17 cellular contexts compared by ENCODE assay signal in the genomic region with DNA sequence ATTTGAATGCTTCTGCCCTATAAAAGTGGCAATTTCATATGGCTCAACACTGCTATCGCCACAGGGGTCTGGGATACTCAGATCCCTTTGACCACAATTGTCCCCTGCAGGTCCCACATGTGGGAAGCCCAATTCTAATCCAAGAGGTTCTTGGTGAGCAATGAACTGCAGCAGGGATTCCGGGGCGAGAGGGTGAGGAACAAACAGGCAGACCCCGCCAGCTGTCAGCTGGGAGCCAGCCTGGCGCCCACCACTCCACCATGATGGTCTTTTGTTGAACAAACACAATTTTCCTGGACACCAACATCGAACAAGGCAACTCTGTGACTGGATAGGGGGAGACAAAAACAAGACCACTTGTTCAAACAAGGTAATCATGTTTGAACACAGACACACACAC.
"Had no signal": no experiment of that assay in that cellular context is flagged by ENCODE, and none has a peak within 500 bp of the region (broad histone marks: within the 10 kb centered on the region; RNA-seq: fewer than 3 reads in every experiment).

No MANE protein-coding gene starts in this region.

- H3K27me3 ChIP-seq: brain microvascular endothelial cell, heart left ventricle, stomach, thyroid gland, vagina had no signal

- H3K9me3 ChIP-seq: heart left ventricle, stomach, thyroid gland, vagina had no signal

- H3K4me3 ChIP-seq: heart left ventricle, stomach, thyroid gland, vagina had no signal

- DNase-seq: activated CD4-positive, alpha-beta T cell treated with anti-CD3 and anti-CD28 coated beads for 48 hours; activated naive CD4-positive, alpha-beta T cell treated with anti-CD3 and anti-CD28 coated beads for 36 hours; brain microvascular endothelial cell; cerebellar nuclear complex; endodermal cell; foreskin fibroblast; heart left ventricle; mammary epithelial cell; nephron progenitor cell; stimulated activated CD4-positive, alpha-beta T cell treated with anti-CD3 and anti-CD28 coated beads, Interleukin-15, amount 100 ng/mL, for 24 hours; stimulated activated CD4-positive, alpha-beta T cell treated with anti-CD3 and anti-CD28 coated beads, Interleukin-4, amount 100 ng/mL, for 4 hours; stomach; T-helper 17 cell; thyroid gland had no signal

- H3K27ac ChIP-seq: brain microvascular endothelial cell, thyroid gland had no signal

- H3K9me3 Mint-ChIP-seq: activated naive CD4-positive, alpha-beta T cell treated with anti-CD3 and anti-CD28 coated beads for 36 hours had no signal

- ATAC-seq: left lobe of liver, WTC11 had no signal

- H3K36me3 ChIP-seq: brain microvascular endothelial cell, heart left ventricle, stomach, thyroid gland, vagina had no signal

- H3K36me3 Mint-ChIP-seq: WTC11 had no signal

- H3K4me3 Mint-ChIP-seq: activated naive CD4-positive, alpha-beta T cell treated with anti-CD3 and anti-CD28 coated beads for 36 hours; endodermal cell; nephron progenitor cell; T-helper 17 cell; WTC11 had no signal

- H3K27me3 Mint-ChIP-seq: T-helper 17 cell had no signal

- H3K27ac Mint-ChIP-seq: activated naive CD4-positive, alpha-beta T cell treated with anti-CD3 and anti-CD28 coated beads for 36 hours; endodermal cell; nephron progenitor cell; T-helper 17 cell; WTC11 had no signal
